In genomic region chr7:152675761-152676636, GRCh38 we compare ENCODE assay signal across 7 cellular contexts. TPM values are rescaled to one million over a fixed set of nuclear protein-coding genes. Genes with fewer than 3 reads are reported as not detected.
A peak's percentile ranks its signal among the peaks of the same experiment; 100 is the strongest.
DNase-seq lines count a peak whose midpoint lies in the region; ATAC-seq, FAIRE-seq and TF ChIP-seq lines count a peak whose summit lies in the region.

Gene XRCC2, minus strand, starts transcription at chr7:152676141. Its CDS starts 62 bp downstream, at chr7:152676079.

- peak within 1 kb of the TSS; percentile 96 for H2AFZ ChIP-seq in hepatocyte

- H3K4me3 ChIP-seq in ascending aorta (peak within 1 kb of the TSS; percentile 83 to 89), hepatocyte (peak within 1 kb of the TSS; percentile 79), rectal smooth muscle tissue (ENCODE audit: low read length) (peak within 1 kb of the TSS; percentile 87)

- H3K9me3 ChIP-seq in ascending aorta (no peaks in the 10 kb centered on the region), hepatocyte (ENCODE audit: low read depth) (no peaks in the 10 kb centered on the region)

- H3K4me2 ChIP-seq in hepatocyte = peak within 1 kb of the TSS; percentile 84

- H3K27ac ChIP-seq in ascending aorta (peak within 1 kb of the TSS; percentile 63 to 83), hepatocyte (peak within 1 kb of the TSS; percentile 93), rectal smooth muscle tissue (ENCODE audit: low read depth, low read length) (peak within 1 kb of the TSS; percentile 63)

- H3K36me3 ChIP-seq in ascending aorta = no peaks in the 10 kb centered on the region
- no peaks in the 10 kb centered on the region for H3K36me3 ChIP-seq in hepatocyte (replicated peaks; ENCODE audit: insufficient read depth, low read depth)
- H3K36me3 ChIP-seq in rectal smooth muscle tissue (ENCODE audit: control insufficient read depth, insufficient read depth, low read length) = no peaks in the 10 kb centered on the region

- peak; percentile 97 for DNase-seq in GM18507 (ENCODE audit: extremely low spot score, insufficient read length, low read depth)
- peak; percentile 87 to 95 for DNase-seq in NCI-H1930 (lab: John Stamatoyannopoulos, UW)
- DNase-seq in ascending aorta (ENCODE audit: low spot score in 2 of 2) = peak; percentile 66 to 95
- peak; percentile 95 for DNase-seq in hepatocyte (ENCODE audit: low spot score)

- TF ChIP-seq CTCF in ascending aorta (IDR thresholded peaks at IDR 0.05) (no peak), hepatocyte (IDR thresholded peaks at IDR 0.05; ENCODE audit: poor library complexity) (no peak)

- H3K79me2 ChIP-seq in hepatocyte = peaks cover 45% of the 10 kb centered on the region

- H3K27me3 ChIP-seq in ascending aorta (no peaks in the 10 kb centered on the region), hepatocyte (no peaks in the 10 kb centered on the region), rectal smooth muscle tissue (ENCODE audit: control insufficient read depth, insufficient read depth, low read length) (no peaks in the 10 kb centered on the region)

- intact Hi-C loops in T-helper 2 cell treated with Interferon-gamma antibody and Interleukin-4, amounts not matched to agents 100 ng/mL and 5 ng/mL, for 36 hours (cut with micrococcal nuclease) = loop anchor here (1.0 to 10.0 kb wide), 7 partner anchors 83 to 1041 kb away; partner anchors contain the start of genes ACTR3B, GALNT11 and KMT2C
- intact Hi-C loops in ascending aorta (cut with DNase I) = loop anchor here (1.0 to 10.0 kb wide), 4 partner anchors 84 to 651 kb away; partner anchors contain the start of genes GALNT11 and KMT2C

- peak; percentile 89 for FAIRE-seq in GM18507 (lab: Jason Lieb, UNC)

- peaks cover 0 to 7% of the 10 kb centered on the region in 2 donors for H3K4me1 ChIP-seq in ascending aorta
- H3K4me1 ChIP-seq in hepatocyte (ENCODE audit: insufficient read depth) = no peaks in the 10 kb centered on the region
- H3K4me1 ChIP-seq in rectal smooth muscle tissue (ENCODE audit: control insufficient read depth, insufficient read depth, low read length) = no peaks in the 10 kb centered on the region

- 5% methylated on average over 40 of the region's 62 CpGs for WGBS in hepatocyte (ENCODE audit: low lambda C conversion rate, missing lambda C conversion rate)

- no peaks in the 10 kb centered on the region for H3K9me2 ChIP-seq in hepatocyte (replicated peaks; ENCODE audit: insufficient read depth)

- peak; percentile 84 for ATAC-seq in HG02973 (IDR thresholded peaks at IDR 0.05; ENCODE audit: unreplicated experiment)

- H4K20me1 ChIP-seq in hepatocyte (ENCODE audit: insufficient read depth, poor library complexity, severe bottlenecking) = no peaks in the 10 kb centered on the region

- peak within 1 kb of the TSS; percentile 56 for H3K9ac ChIP-seq in rectal smooth muscle tissue (ENCODE audit: low read length)

RNA-seq across cellular contexts. Expression of gene XRCC2, which starts in this region (rescaled TPM):
- total RNA-seq in T-helper 2 cell treated with Interferon-gamma antibody and Interleukin-4, amounts not matched to agents 100 ng/mL and 5 ng/mL, for 36 hours = 19.9 and 20.2 TPM in 2 replicates
- total RNA-seq in ascending aorta = 0.11 TPM
- total RNA-seq in hepatocyte = 1.2 and 2.3 TPM in 2 replicates
- 1.1 and 1.2 TPM in 2 replicates for polyA plus RNA-seq in hepatocyte

Comparison
In these comparisons a context has a peak if more than half of its experiments do, and no peak if none do; other contexts are left out.
1. Peak in every context shown above with its lines: DNase-seq, ATAC-seq, H3K4me3 ChIP-seq and H3K27ac ChIP-seq.
2. Peak in DNase-seq, H3K4me3 ChIP-seq and H3K27ac ChIP-seq in ascending aorta; RNA of the gene not detected or under 1 TPM.